ENCODE assay signal across 22 cellular contexts in the genomic region with DNA sequence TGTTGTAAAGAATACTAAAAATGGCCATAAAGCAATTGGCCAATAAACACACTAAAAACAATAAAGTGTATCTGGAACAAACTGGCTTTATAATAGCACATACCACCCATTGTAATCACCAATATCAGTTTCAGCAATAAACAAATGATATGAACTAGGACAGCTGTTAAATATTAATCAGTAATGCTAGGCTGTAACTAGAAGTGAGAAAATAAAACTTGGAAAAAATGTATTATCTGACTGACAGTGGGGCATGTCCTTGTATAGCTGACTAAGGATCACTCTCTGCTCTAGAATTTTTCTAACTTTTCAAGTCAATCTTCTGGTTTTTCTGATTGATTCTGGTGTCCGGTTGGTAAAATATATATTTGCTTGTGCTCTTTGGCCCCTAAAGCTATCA.
DNase-seq lines count a peak whose midpoint lies in the region; ATAC-seq, FAIRE-seq and TF ChIP-seq lines count a peak whose summit lies in the region.
"Had no signal": no experiment of that assay in that cellular context is flagged by ENCODE, and none has a peak within 500 bp of the region (broad histone marks: within the 10 kb centered on the region; RNA-seq: fewer than 3 reads in every experiment).

No MANE protein-coding gene starts in this region.

- TF ChIP-seq EP300 in HepG2 (IDR thresholded peaks at IDR 0.05; ENCODE audit: low read depth in 2 of 2, low read length in 2 of 2) (no peak), HepG2 (CRISPR knock-in tag; IDR thresholded peaks at IDR 0.05; ENCODE audit: borderline replicate concordance) (no peak)

- H3K27me3 ChIP-seq in liver (ENCODE audit: control insufficient read depth in 4 of 4, insufficient read depth in 4 of 4, low read length in 3 of 4) = no peaks in the 10 kb centered on the region
- no peaks in the 10 kb centered on the region for H3K27me3 ChIP-seq in HepG2 (ENCODE audit: control insufficient read depth in 1 of 2, insufficient read depth in 2 of 2, low read length in 2 of 2)
- H3K27me3 ChIP-seq in pancreas = no peaks in the 10 kb centered on the region
- H3K27me3 ChIP-seq in uterus = no peaks in the 10 kb centered on the region
- H3K27me3 ChIP-seq: Peyer's patch, SJCRH30 had no signal

- H3K36me3 ChIP-seq in liver (ENCODE audit: control insufficient read depth in 4 of 4, insufficient read depth in 3 of 4, low read depth in 1 of 4, low read length in 3 of 4) = no peaks in the 10 kb centered on the region
- H3K36me3 ChIP-seq in HepG2 (replicated peaks in 1 of 2; ENCODE audit: control insufficient read depth in 1 of 2, insufficient read depth in 2 of 2, low read length in 2 of 2) = no peaks in the 10 kb centered on the region
- H3K36me3 ChIP-seq in pancreas = no peaks in the 10 kb centered on the region
- H3K36me3 ChIP-seq in uterus = no peaks in the 10 kb centered on the region
- H3K36me3 ChIP-seq: Peyer's patch, SJCRH30 had no signal

- H3K9ac ChIP-seq in liver (ENCODE audit: low read depth in 1 of 2, low read length in 2 of 2) = no peak overlapping the region
- no peak overlapping the region for H3K9ac ChIP-seq in HepG2 (ENCODE audit: insufficient read depth, low read depth, low read length)

- no TSS peak for BruUV-seq in HepG2 (replicated peaks; lab: Mats Ljungman, UMichigan)

- FAIRE-seq in HepG2 (lab: Jason Lieb, UNC) (no peak), pancreas (lab: Jason Lieb, UNC) (peak; percentile 23)

- peak in 1 of 2 donors; percentile 32 for TF ChIP-seq RAD21 in liver (IDR thresholded peaks at IDR 0.05)
- TF ChIP-seq RAD21 in HepG2 (CRISPR knock-in tag; IDR thresholded peaks at IDR 0.05) = no peak

- H3K4me3 ChIP-seq in liver (ENCODE audit: low read depth in 1 of 3, low read length in 3 of 3) (no peak overlapping the region), HepG2 (replicated peaks in 1 of 3; ENCODE audit: insufficient read depth in 1 of 3, low read depth in 2 of 3, low read length in 3 of 3) (no peak overlapping the region), fibroblast of villous mesenchyme (ENCODE audit: low read depth, low read length) (no peak overlapping the region), pancreas (no peak overlapping the region), uterus (no peak overlapping the region)
- H3K4me3 ChIP-seq: Peyer's patch, SJCRH30 had no signal

- ATAC-seq in HepG2 (no peak), pancreas (peak; percentile 55 to 94 (median 66)), HG03175 (IDR thresholded peaks at IDR 0.05; ENCODE audit: unreplicated experiment) (no peak), GM18520 (IDR thresholded peaks at IDR 0.05; ENCODE audit: unreplicated experiment) (no peak)

- H4K20me1 ChIP-seq in HepG2 (ENCODE audit: insufficient read depth, low read length) = no peaks in the 10 kb centered on the region

- peak overlapping the region; percentile 6 to 36 for H3K27ac ChIP-seq in liver (ENCODE audit: low read depth in 1 of 2, low read length in 2 of 2)
- H3K27ac ChIP-seq in HepG2 (ENCODE audit: extremely low read length, insufficient read depth, low read length) = no peak overlapping the region
- peak overlapping the region in 1 of 4 donors; percentile 49 for H3K27ac ChIP-seq in pancreas
- H3K27ac ChIP-seq in RWPE1 = no peak overlapping the region
- H3K27ac ChIP-seq in uterus = no peak overlapping the region
- H3K27ac ChIP-seq: C4-2B, SJCRH30 had no signal

- TF ChIP-seq POLR2A in HepG2 (IDR thresholded peaks at IDR 0.05; ENCODE audit: insufficient read depth in 1 of 2, low read depth in 2 of 2, low read length in 2 of 2) (no peak), uterus (IDR thresholded peaks at IDR 0.05) (no peak)

- no peak overlapping the region for H2AFZ ChIP-seq in HepG2 (ENCODE audit: low read length)

- H3K4me1 ChIP-seq in liver (ENCODE audit: control insufficient read depth in 4 of 4, insufficient read depth in 4 of 4, low read length in 3 of 4) (peaks cover 3 to 25% (median 18%) of the 10 kb centered on the region in 4 donors), HepG2 (ENCODE audit: insufficient read depth, low read length) (no peaks in the 10 kb centered on the region), pancreas (peaks cover 0 to 13% (median 0%) of the 10 kb centered on the region in 3 donors), uterus (no peaks in the 10 kb centered on the region)
- H3K4me1 ChIP-seq: SJCRH30 had no signal

- DNase-seq in HepG2 (ENCODE audit: low spot score) (no peak), fibroblast of villous mesenchyme (ENCODE audit: low read depth) (peak; percentile 58), pancreas (no peak), RWPE1 (ENCODE audit: low spot score) (no peak), uterus (no peak)
- DNase-seq: CD8-positive, alpha-beta memory T cell; GF-D8; H7; KBM-7; NCI-H1092; NCI-H1436; NCI-H187 treated with DMSO at 0.1 percent for 48 hours; NCI-H2227 treated with DMSO at 0.1 percent for 48 hours; NCI-H510A; NCI-H774; NK-92 treated with Interleukin-12 subunit alpha and Interleukin-12 subunit beta, amount 100 ng/mL, for 24 hours; Peyer's patch; SJCRH30 had no signal

- H3K9me3 ChIP-seq in liver (ENCODE audit: control insufficient read depth in 4 of 4, low read length in 3 of 4) (peaks cover 0 to 5% (median 0%) of the 10 kb centered on the region in 4 donors), HepG2 (ENCODE audit: low read length) (peaks cover 32% of the 10 kb centered on the region; the same call in 1 of the 2 replicates), pancreas (no peaks in the 10 kb centered on the region), uterus (no peaks in the 10 kb centered on the region)
- H3K9me3 ChIP-seq: Peyer's patch, SJCRH30 had no signal

- H3K4me2 ChIP-seq in HepG2 (ENCODE audit: low read depth, low read length) = no peak overlapping the region

- H3K79me2 ChIP-seq in HepG2 (ENCODE audit: insufficient read depth, low read length) = no peaks in the 10 kb centered on the region

- 22% methylated on average over 1 of the region's 1 CpG for WGBS in liver
- WGBS in HepG2 (ENCODE audit: low lambda C conversion rate) = 58% methylated on average over 1 of the region's 1 CpG
- 7 to 16% methylated on average over 1 of the region's 1 CpG for WGBS in pancreas, 2 donors

- in situ Hi-C loops in HepG2 (cut with HindIII; ENCODE audit: extremely low pct_ligation_motif_present, low pct_unique_long_range_greater_than_20kb) = no loop called here

- POLR2A ChIA-PET in HepG2 (lab: Yijun Ruan, JAX) = no interaction called here
- POLR2A ChIA-PET in RWPE1 (lab: Yijun Ruan, JAX; ENCODE audit: low non-redundant PET) = no interaction called here

- intact Hi-C loops in HepG2 (cut with micrococcal nuclease; ENCODE audit: unreplicated experiment) (no loop called here), pancreas (cut with DNase I) (no loop called here), uterus (cut with DNase I; ENCODE audit: low total_unique reads) (no loop called here)

- no peak for TF ChIP-seq CTCF in liver (IDR thresholded peaks at IDR 0.05; ENCODE audit: low read depth, low read length, missing input control)
- no peak for TF ChIP-seq CTCF in HepG2 (CRISPR knock-in tag; IDR thresholded peaks at IDR 0.05)
- TF ChIP-seq CTCF in fibroblast of villous mesenchyme (IDR thresholded peaks at IDR 0.05; ENCODE audit: insufficient read depth, low read depth, low read length) = no peak
- no peak for TF ChIP-seq CTCF in pancreas (IDR thresholded peaks at IDR 0.05)
- no peak for TF ChIP-seq CTCF in RWPE1 (conservative IDR thresholded peaks at IDR 0.05; ENCODE audit: low read depth)
- no peak for TF ChIP-seq CTCF in uterus (IDR thresholded peaks at IDR 0.05)

- CTCF ChIA-PET in HepG2 (lab: Yijun Ruan, JAX; ENCODE audit: low intra/inter-chr PET ratio, low total read pairs) = no interaction called here
- CTCF ChIA-PET in RWPE1 (lab: Yijun Ruan, JAX) = no interaction called here

TF ChIP-seq in liver, 16 proteins besides CTCF, POLR2A, EP300 and RAD21 (continues in another document):
- peak; percentile 58 for TF ChIP-seq YY1 (IDR thresholded peaks at IDR 0.05)
- peak; percentile 6 to 18 for TF ChIP-seq RXRA (IDR thresholded peaks at IDR 0.05)
- peak; percentile 37 for TF ChIP-seq SP1 (IDR thresholded peaks at IDR 0.05)
- TF ChIP-seq HNF4G (IDR thresholded peaks at IDR 0.05) = no peak
- TF ChIP-seq JUND (IDR thresholded peaks at IDR 0.05) = peak in 1 of 2 donors; percentile 27
- TF ChIP-seq, protein P1, sequence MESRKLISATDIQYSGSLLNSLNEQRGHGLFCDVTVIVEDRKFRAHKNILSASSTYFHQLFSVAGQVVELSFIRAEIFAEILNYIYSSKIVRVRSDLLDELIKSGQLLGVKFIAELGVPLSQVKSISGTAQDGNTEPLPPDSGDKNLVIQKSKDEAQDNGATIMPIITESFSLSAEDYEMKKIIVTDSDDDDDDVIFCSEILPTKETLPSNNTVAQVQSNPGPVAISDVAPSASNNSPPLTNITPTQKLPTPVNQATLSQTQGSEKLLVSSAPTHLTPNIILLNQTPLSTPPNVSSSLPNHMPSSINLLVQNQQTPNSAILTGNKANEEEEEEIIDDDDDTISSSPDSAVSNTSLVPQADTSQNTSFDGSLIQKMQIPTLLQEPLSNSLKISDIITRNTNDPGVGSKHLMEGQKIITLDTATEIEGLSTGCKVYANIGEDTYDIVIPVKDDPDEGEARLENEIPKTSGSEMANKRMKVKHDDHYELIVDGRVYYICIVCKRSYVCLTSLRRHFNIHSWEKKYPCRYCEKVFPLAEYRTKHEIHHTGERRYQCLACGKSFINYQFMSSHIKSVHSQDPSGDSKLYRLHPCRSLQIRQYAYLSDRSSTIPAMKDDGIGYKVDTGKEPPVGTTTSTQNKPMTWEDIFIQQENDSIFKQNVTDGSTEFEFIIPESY (IDR thresholded peaks at IDR 0.05) = no peak

TF ChIP-seq in HepG2, 621 proteins besides CTCF, POLR2A, EP300 and RAD21 (continues in another document):
- TF ChIP-seq, protein P2, sequence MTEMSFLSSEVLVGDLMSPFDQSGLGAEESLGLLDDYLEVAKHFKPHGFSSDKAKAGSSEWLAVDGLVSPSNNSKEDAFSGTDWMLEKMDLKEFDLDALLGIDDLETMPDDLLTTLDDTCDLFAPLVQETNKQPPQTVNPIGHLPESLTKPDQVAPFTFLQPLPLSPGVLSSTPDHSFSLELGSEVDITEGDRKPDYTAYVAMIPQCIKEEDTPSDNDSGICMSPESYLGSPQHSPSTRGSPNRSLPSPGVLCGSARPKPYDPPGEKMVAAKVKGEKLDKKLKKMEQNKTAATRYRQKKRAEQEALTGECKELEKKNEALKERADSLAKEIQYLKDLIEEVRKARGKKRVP (CRISPR knock-in tag; IDR thresholded peaks at IDR 0.05) = no peak
- no peak for TF ChIP-seq RFXANK (CRISPR knock-in tag; IDR thresholded peaks at IDR 0.05)
- TF ChIP-seq ZNF17 (CRISPR knock-in tag; IDR thresholded peaks at IDR 0.05) = no peak
- TF ChIP-seq REXO4 (CRISPR knock-in tag; IDR thresholded peaks at IDR 0.05; ENCODE audit: borderline replicate concordance) = no peak

Comparison
In these comparisons a context has a peak if more than half of its experiments do, and no peak if none do; other contexts are left out.
1. H3K27ac ChIP-seq: peak in liver (2 of 2); none in HepG2 (single experiment), RWPE1 (single experiment) and uterus (0 of 2).
2. ATAC-seq: peak in pancreas (4 of 4); none in HepG2 (single experiment), HG03175 (single experiment) and GM18520 (single experiment).